In the genomic region with DNA sequence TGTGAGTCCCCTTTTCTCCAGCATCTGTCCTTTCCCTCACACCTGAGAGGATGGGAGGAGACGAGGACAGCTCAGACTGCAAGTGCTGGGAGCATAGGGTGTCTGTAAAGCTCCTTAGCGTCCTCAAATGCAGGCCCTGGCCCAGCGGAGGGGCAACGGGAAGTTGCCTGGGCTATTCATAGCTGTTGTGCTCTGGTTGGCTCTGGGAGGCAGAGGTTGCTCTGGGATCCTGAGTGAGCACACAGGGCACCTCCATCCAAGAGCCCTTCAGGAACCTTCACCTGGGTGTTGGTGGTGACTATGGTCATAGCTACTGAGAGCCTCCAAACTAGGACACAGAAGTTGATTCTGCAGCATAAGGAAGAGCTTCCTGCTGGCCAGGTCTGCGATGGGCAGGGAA, we compare ENCODE assay signal across 14 cellular contexts. TPM values are rescaled to one million over a fixed set of nuclear protein-coding genes. Genes with fewer than 3 reads are reported as not detected.
DNase-seq lines count a peak whose midpoint lies in the region; ATAC-seq and TF ChIP-seq lines count a peak whose summit lies in the region.
"Had no signal": no experiment of that assay in that cellular context is flagged by ENCODE, and none has a peak within 500 bp of the region (broad histone marks: within the 10 kb centered on the region; RNA-seq: fewer than 3 reads in every experiment).

No MANE protein-coding gene starts in this region.

- RAD21 ChIA-PET in HCT116 (lab: Charles Lee; ENCODE audit: low non-redundant PET in 1 of 2, low total read pairs in 2 of 2, uncharacterized antibody in 2 of 2, unreplicated experiment in 2 of 2) = no interaction called here

- H2AFZ ChIP-seq in HCT116 (ENCODE audit: low read depth, low read length, poor library complexity, severe bottlenecking) (no peak overlapping the region), MM.1S (ENCODE audit: low read length) (no peak overlapping the region)

- CTCF ChIA-PET in HCT116 (lab: Charles Lee) = no interaction called here

- H3K4me2 ChIP-seq in HCT116 (ENCODE audit: low read length) (peak overlapping the region; percentile 71), MM.1S (ENCODE audit: low read depth, low read length) (no peak overlapping the region)

- peak; percentile 52 for ATAC-seq in HCT116
- peak; percentile 20 to 22 for ATAC-seq in lower lobe of right lung

- H3K79me2 ChIP-seq in HCT116 (ENCODE audit: insufficient read depth, low read length) (no peaks in the 10 kb centered on the region), MM.1S (ENCODE audit: low read length) (no peaks in the 10 kb centered on the region)

- H3K4me3 ChIP-seq in HCT116 (replicated peaks in 1 of 2; ENCODE audit: low read depth in 1 of 2, low read length in 2 of 2) = 0 out of 4 replicates have a peak overlapping the region, but pooled peaks of 1 of the 2 experiments have one; percentile 41
- no peak overlapping the region for H3K4me3 ChIP-seq in lower lobe of right lung
- no peak overlapping the region for H3K4me3 ChIP-seq in tibial artery
- H3K4me3 ChIP-seq in MM.1S (ENCODE audit: low read length) = no peak overlapping the region
- H3K4me3 ChIP-seq: pancreas, Peyer's patch had no signal

- no peaks in the 10 kb centered on the region for H4K20me1 ChIP-seq in HCT116 (ENCODE audit: insufficient read depth)
- no peaks in the 10 kb centered on the region for H4K20me1 ChIP-seq in MM.1S (ENCODE audit: insufficient read depth, low read length)

- TF ChIP-seq POLR2A in HCT116 (IDR thresholded peaks at IDR 0.05; ENCODE audit: borderline replicate concordance, extremely low read depth, insufficient read depth, insufficient read length) = no peak

- no peak for TF ChIP-seq RAD21 in HCT116 (IDR thresholded peaks at IDR 0.05; ENCODE audit: low read depth)

- H3K9ac ChIP-seq in HCT116 (ENCODE audit: low read length) (peak overlapping the region; percentile 40; the same call in 1 of the 2 replicates), MM.1S (ENCODE audit: low read length) (no peak overlapping the region)

- no peak overlapping the region; the same call in 1 of the 2 replicates for H3K27ac ChIP-seq in HCT116 (ENCODE audit: low read depth, low read length)
- H3K27ac ChIP-seq in lower lobe of right lung = no peak overlapping the region
- no peak overlapping the region for H3K27ac ChIP-seq in tibial artery
- no peak overlapping the region for H3K27ac ChIP-seq in MM.1S (ENCODE audit: low read length)
- H3K27ac ChIP-seq: pancreas, Peyer's patch had no signal

- DNase-seq in CD1c-positive myeloid dendritic cell (ENCODE audit: extremely low spot score) = peak; percentile 53
- DNase-seq in HCT116 (ENCODE audit: low read depth, low spot score) = no peak
- peak; percentile 26 for DNase-seq in RPMI8226
- DNase-seq in lower lobe of right lung = no peak
- no peak for DNase-seq in tibial artery
- DNase-seq in MM.1S = no peak
- DNase-seq in activated naive CD4-positive, alpha-beta T cell (lab: John Stamatoyannopoulos, UW) = no peak
- DNase-seq in stimulated activated CD4-positive, alpha-beta T cell treated with anti-CD3 and anti-CD28 coated beads, Interleukin-15, amount 100 ng/mL, for 24 hours = no peak
- DNase-seq: activated CD4-positive, CD25-positive, alpha-beta regulatory T cell; activated gamma-delta T cell; NCI-H1930 had no signal

- intact Hi-C loops in HCT116 (cut with micrococcal nuclease) = no loop called here
- intact Hi-C loops in lower lobe of right lung (cut with DNase I) = no loop called here
- intact Hi-C loops in tibial artery (cut with DNase I; ENCODE audit: low total_unique reads) = no loop called here

- no TSS peak for BruUV-seq in HCT116 (replicated peaks; lab: Mats Ljungman, UMichigan)

- H3K9me3 ChIP-seq in HCT116 (ENCODE audit: control insufficient read depth in 1 of 2, insufficient read depth in 1 of 2, low read depth in 1 of 2, low read length in 2 of 2) (no peaks in the 10 kb centered on the region), lower lobe of right lung (no peaks in the 10 kb centered on the region), tibial artery (no peaks in the 10 kb centered on the region), MM.1S (replicated peaks; ENCODE audit: insufficient read depth, low read length) (no peaks in the 10 kb centered on the region)
- H3K9me3 ChIP-seq: pancreas, Peyer's patch had no signal

- TF ChIP-seq CTCF in HCT116 (IDR thresholded peaks at IDR 0.05 in 2 of 3, conservative IDR thresholded peaks at IDR 0.05 in 1 of 3; ENCODE audit: borderline replicate concordance in 1 of 3, insufficient read depth in 1 of 3, low read depth in 2 of 3, low read length in 2 of 3) (no peak), lower lobe of right lung (IDR thresholded peaks at IDR 0.05) (no peak), tibial artery (IDR thresholded peaks at IDR 0.05) (no peak), MM.1S (IDR thresholded peaks at IDR 0.05; ENCODE audit: low read length) (no peak)

- H3K27me3 ChIP-seq in HCT116 (ENCODE audit: insufficient read depth, low read length) (no peaks in the 10 kb centered on the region), lower lobe of right lung (ENCODE audit: low read depth) (peaks cover 13% of the 10 kb centered on the region), tibial artery (peaks cover 0 to 27% of the 10 kb centered on the region in 2 donors), MM.1S (replicated peaks; ENCODE audit: insufficient read depth, low read length) (peaks cover 93% of the 10 kb centered on the region)
- H3K27me3 ChIP-seq: pancreas, Peyer's patch had no signal

- H3K4me1 ChIP-seq in HCT116 (ENCODE audit: control insufficient read depth in 1 of 2, insufficient read depth in 2 of 2, low read length in 2 of 2) = peaks cover 18 to 55% of the 10 kb centered on the region in 2 experiments
- peaks cover 17% of the 10 kb centered on the region for H3K4me1 ChIP-seq in lower lobe of right lung
- H3K4me1 ChIP-seq in tibial artery = peaks cover 0 to 8% (median 0%) of the 10 kb centered on the region in 4 donors
- H3K4me1 ChIP-seq in MM.1S (ENCODE audit: low read length) = no peaks in the 10 kb centered on the region
- H3K4me1 ChIP-seq: pancreas had no signal

- no peaks in the 10 kb centered on the region for H3F3A ChIP-seq in MM.1S (ENCODE audit: insufficient read depth, low read length)

- H3K9me2 ChIP-seq in HCT116 (ENCODE audit: insufficient read depth) (no peaks in the 10 kb centered on the region), MM.1S (replicated peaks; ENCODE audit: insufficient read depth, low read length) (no peaks in the 10 kb centered on the region)

- H3K36me3 ChIP-seq in HCT116 (ENCODE audit: control insufficient read depth in 1 of 2, insufficient read depth in 2 of 2, low read length in 2 of 2) (no peaks in the 10 kb centered on the region), lower lobe of right lung (no peaks in the 10 kb centered on the region), tibial artery (no peaks in the 10 kb centered on the region), MM.1S (replicated peaks; ENCODE audit: insufficient read depth, low read length) (no peaks in the 10 kb centered on the region)
- H3K36me3 ChIP-seq: pancreas, Peyer's patch had no signal

- POLR2A ChIA-PET in HCT116 (lab: Charles Lee) = interaction anchor here (1.6 to 2.3 kb wide), 2 partner anchors 16 to 17 kb away, joined by 4 to 6 read pairs; no protein-coding TSS in a partner anchor

TF ChIP-seq in HCT116, 20 proteins besides CTCF, POLR2A, EP300 and RAD21:
- TF ChIP-seq POLR2AphosphoS5 (IDR thresholded peaks at IDR 0.05; ENCODE audit: low read depth, low read length) (no peak), CBX3 (IDR thresholded peaks at IDR 0.05; ENCODE audit: low read depth) (no peak), SIN3A (IDR thresholded peaks at IDR 0.05; ENCODE audit: low read depth) (no peak), EZH2 (IDR thresholded peaks at IDR 0.05) (no peak), TCF7L2 (IDR thresholded peaks at IDR 0.05; ENCODE audit: borderline replicate concordance, extremely low read depth, insufficient read depth, insufficient read length) (no peak), JUND (IDR thresholded peaks at IDR 0.05) (no peak), YY1 (IDR thresholded peaks at IDR 0.05; ENCODE audit: extremely low read depth, insufficient replicate concordance, low read depth, low read length) (no peak), SRF (IDR thresholded peaks at IDR 0.05; ENCODE audit: low read depth) (no peak)
- TF ChIP-seq, protein P1, sequence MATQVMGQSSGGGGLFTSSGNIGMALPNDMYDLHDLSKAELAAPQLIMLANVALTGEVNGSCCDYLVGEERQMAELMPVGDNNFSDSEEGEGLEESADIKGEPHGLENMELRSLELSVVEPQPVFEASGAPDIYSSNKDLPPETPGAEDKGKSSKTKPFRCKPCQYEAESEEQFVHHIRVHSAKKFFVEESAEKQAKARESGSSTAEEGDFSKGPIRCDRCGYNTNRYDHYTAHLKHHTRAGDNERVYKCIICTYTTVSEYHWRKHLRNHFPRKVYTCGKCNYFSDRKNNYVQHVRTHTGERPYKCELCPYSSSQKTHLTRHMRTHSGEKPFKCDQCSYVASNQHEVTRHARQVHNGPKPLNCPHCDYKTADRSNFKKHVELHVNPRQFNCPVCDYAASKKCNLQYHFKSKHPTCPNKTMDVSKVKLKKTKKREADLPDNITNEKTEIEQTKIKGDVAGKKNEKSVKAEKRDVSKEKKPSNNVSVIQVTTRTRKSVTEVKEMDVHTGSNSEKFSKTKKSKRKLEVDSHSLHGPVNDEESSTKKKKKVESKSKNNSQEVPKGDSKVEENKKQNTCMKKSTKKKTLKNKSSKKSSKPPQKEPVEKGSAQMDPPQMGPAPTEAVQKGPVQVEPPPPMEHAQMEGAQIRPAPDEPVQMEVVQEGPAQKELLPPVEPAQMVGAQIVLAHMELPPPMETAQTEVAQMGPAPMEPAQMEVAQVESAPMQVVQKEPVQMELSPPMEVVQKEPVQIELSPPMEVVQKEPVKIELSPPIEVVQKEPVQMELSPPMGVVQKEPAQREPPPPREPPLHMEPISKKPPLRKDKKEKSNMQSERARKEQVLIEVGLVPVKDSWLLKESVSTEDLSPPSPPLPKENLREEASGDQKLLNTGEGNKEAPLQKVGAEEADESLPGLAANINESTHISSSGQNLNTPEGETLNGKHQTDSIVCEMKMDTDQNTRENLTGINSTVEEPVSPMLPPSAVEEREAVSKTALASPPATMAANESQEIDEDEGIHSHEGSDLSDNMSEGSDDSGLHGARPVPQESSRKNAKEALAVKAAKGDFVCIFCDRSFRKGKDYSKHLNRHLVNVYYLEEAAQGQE (IDR thresholded peaks at IDR 0.05; ENCODE audit: low read depth) = no peak

RNA-seq across cellular contexts. Expression of a gene that starts 2.6 kb away (rescaled TPM):
- total RNA-seq in HCT116 (2021; ENCODE audit: unreplicated experiment) (0.37 TPM), lower lobe of right lung (not detected)
- 0.05 and 0.08 TPM in 2 replicates for polyA plus RNA-seq in HCT116 (2012)
- total RNA-seq: pancreas, Peyer's patch, temporal lobe had no signal

RNA-seq across cellular contexts. Expression of a gene that starts 41.4 kb away (rescaled TPM):
- total RNA-seq in HCT116 (2021; ENCODE audit: unreplicated experiment) (0.93 TPM), lower lobe of right lung (not detected)
- 0.52 and 1.3 TPM in 2 replicates for polyA plus RNA-seq in HCT116 (2012)
- total RNA-seq: pancreas, Peyer's patch, temporal lobe had no signal
- polyA plus RNA-seq: pancreas had no signal

Comparison
In these comparisons a context has a peak if more than half of its experiments do, and no peak if none do; other contexts are left out.
1. DNase-seq: peak in CD1c-positive myeloid dendritic cell (single experiment) and RPMI8226 (single experiment); none in HCT116 (single experiment), lower lobe of right lung (single experiment), tibial artery (0 of 2), MM.1S (single experiment), activated naive CD4-positive, alpha-beta T cell (0 of 4) and stimulated activated CD4-positive, alpha-beta T cell treated with anti-CD3 and anti-CD28 coated beads, Interleukin-15, amount 100 ng/mL, for 24 hours (single experiment).